18 cellular contexts compared by ENCODE assay signal in the genomic region with DNA sequence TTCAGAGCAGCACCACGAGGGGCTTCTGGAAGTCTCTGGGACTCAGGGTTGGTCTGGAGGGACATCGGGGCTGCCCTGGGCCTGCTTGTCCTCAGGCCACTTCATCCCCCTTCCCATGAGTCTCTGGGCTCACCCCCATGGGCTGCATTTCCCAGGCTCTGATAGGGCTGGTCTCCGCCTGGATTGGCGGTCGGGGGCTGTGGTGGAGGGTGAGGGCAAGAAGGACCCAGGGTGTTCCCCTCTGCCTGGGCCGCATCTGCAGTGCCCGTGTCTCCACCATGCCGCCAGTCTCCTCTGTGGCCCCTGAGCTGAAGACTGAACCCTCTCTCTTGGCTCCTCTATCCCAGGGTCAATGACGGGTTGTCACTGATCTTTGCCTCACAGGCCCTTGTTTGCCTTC.
DNase-seq lines count a peak whose midpoint lies in the region; ATAC-seq and TF ChIP-seq lines count a peak whose summit lies in the region.
"Had no signal": no experiment of that assay in that cellular context is flagged by ENCODE, and none has a peak within 500 bp of the region (broad histone marks: within the 10 kb centered on the region; RNA-seq: fewer than 3 reads in every experiment).

No MANE protein-coding gene starts in this region.

- TF ChIP-seq CTCF in right atrium auricular region (IDR thresholded peaks at IDR 0.05) (no peak), esophagus muscularis mucosa (IDR thresholded peaks at IDR 0.05) (no peak), spleen (IDR thresholded peaks at IDR 0.05 in 8 of 11, conservative IDR thresholded peaks at IDR 0.05 in 3 of 11) (no peak)

- H3K27ac ChIP-seq in right atrium auricular region = no peak overlapping the region
- no peak overlapping the region for H3K27ac ChIP-seq in esophagus muscularis mucosa (replicated peaks in 1 of 4)
- H3K27ac ChIP-seq in spleen = no peak overlapping the region
- H3K27ac ChIP-seq: C4-2B had no signal

- no peak for TF ChIP-seq POLR2A in esophagus muscularis mucosa (IDR thresholded peaks at IDR 0.05; ENCODE audit: low read depth)
- TF ChIP-seq POLR2A in spleen (IDR thresholded peaks at IDR 0.05) = no peak

- 92% methylated on average over 7 of the region's 9 CpGs for WGBS in esophagus muscularis mucosa
- 87 to 95% (median 94%) methylated on average over 9 of the region's 9 CpGs for WGBS in spleen, 5 donors

- H3K27me3 ChIP-seq in right atrium auricular region = no peaks in the 10 kb centered on the region
- H3K27me3 ChIP-seq in esophagus muscularis mucosa = peaks cover 0 to 19% (median 0%) of the 10 kb centered on the region in 4 donors
- H3K27me3 ChIP-seq in spleen (replicated peaks in 1 of 7) = peaks cover 0 to 18% (median 0%) of the 10 kb centered on the region in 7 donors

- H3K9me3 ChIP-seq in right atrium auricular region (no peaks in the 10 kb centered on the region), esophagus muscularis mucosa (peaks cover 0 to 5% (median 0%) of the 10 kb centered on the region in 4 donors), spleen (no peaks in the 10 kb centered on the region)
- H3K9me3 ChIP-seq: Caco-2 had no signal

- DNase-seq in right atrium auricular region (ENCODE audit: low spot score) = peak; percentile 48
- no peak for DNase-seq in left ventricle myocardium superior
- DNase-seq in esophagus muscularis mucosa (ENCODE audit: extremely low spot score) = peak; percentile 26
- DNase-seq in spleen = peak; percentile 72
- no peak for DNase-seq in MV-4-11 (lab: John Stamatoyannopoulos, UW)
- no peak for DNase-seq in 8988T
- DNase-seq: Caco-2, KBM-7, NCI-H1105 treated with DMSO at 0.1 percent for 48 hours, NCI-H2029, NCI-H446, NCI-H524 treated with DMSO at 0.1 percent for 48 hours, NCI-H774 had no signal

- no peaks in the 10 kb centered on the region for H3K4me1 ChIP-seq in right atrium auricular region
- no peaks in the 10 kb centered on the region for H3K4me1 ChIP-seq in esophagus muscularis mucosa
- H3K4me1 ChIP-seq in spleen = no peaks in the 10 kb centered on the region
- H3K4me1 ChIP-seq: Caco-2 had no signal

- TF ChIP-seq EP300 in esophagus muscularis mucosa (IDR thresholded peaks at IDR 0.05) = no peak

- intact Hi-C loops in left ventricle myocardium superior (cut with micrococcal nuclease) (no loop called here), esophagus muscularis mucosa (cut with DNase I) (no loop called here), spleen (cut with DNase I; ENCODE audit: low total_unique reads) (no loop called here)

- ATAC-seq in left ventricle myocardium superior (no peak), HG02885 (IDR thresholded peaks at IDR 0.05; ENCODE audit: poor library complexity, unreplicated experiment) (no peak)
- ATAC-seq: CD8-positive, alpha-beta T cell; GM12878; SK-N-SH treated with all-trans-retinoic acid at 6 μM for 48 hours had no signal

- H3K36me3 ChIP-seq in right atrium auricular region (no peaks in the 10 kb centered on the region), esophagus muscularis mucosa (no peaks in the 10 kb centered on the region), spleen (no peaks in the 10 kb centered on the region)

- no peak overlapping the region for H3K4me3 ChIP-seq in right atrium auricular region
- no peak overlapping the region for H3K4me3 ChIP-seq in esophagus muscularis mucosa
- H3K4me3 ChIP-seq in spleen = no peak overlapping the region
- H3K4me3 ChIP-seq: GM12878 had no signal

Comparison
In these comparisons a context has a peak if more than half of its experiments do, and no peak if none do; other contexts are left out.
1. DNase-seq: peak in right atrium auricular region (single experiment), esophagus muscularis mucosa (single experiment) and spleen (single experiment); none in left ventricle myocardium superior (single experiment), MV-4-11 (single experiment) and 8988T (single experiment).